Comparison of ENCODE assay signal across 8 cellular contexts in the genomic region with DNA sequence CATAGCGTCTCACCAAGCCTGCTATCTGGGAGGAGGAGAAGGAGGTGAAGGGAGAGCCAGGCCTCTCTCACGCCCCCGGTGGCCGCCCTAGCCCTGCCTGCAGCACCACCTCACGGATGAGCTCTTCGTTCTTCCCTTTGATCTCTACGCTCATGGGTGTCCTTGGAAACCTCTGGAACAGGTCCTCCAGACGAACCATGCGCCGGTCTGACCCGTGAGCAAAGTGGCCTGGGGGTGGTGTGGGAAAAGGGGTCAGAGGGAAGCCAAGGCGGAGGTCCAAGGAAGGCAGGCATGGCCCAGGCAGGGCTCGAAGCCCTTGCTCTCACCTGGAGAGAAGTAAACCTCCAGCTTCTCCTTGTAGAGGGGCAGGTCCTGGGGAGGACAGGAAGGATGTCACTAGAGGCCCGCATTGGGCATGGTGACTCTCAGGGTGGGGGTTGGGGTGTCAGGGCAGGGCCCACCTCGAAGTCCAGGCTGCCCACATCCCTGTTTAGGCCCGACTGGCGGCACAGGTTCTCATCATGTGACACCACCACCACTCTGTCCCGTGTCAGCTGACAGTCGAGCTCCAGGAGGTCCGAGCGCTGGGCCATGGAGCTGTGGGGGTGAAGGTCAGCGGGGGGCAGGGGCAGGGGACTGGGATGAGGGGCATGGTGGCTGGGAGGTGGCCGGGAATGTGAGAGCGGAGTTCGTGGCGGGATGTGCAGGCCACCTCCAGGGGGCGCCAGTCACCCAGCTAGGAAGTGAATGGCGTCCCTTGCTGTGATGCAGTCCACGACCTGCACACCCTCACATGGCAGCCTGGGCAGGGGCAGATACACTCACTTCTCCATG. TPM values are rescaled to one million over a fixed set of nuclear protein-coding genes. Genes with fewer than 3 reads are reported as not detected.
DNase-seq lines count a peak whose midpoint lies in the region; ATAC-seq and TF ChIP-seq lines count a peak whose summit lies in the region.

No MANE protein-coding gene starts in this region.

- no peak overlapping the region for H3K18ac ChIP-seq in mesenchymal stem cell (ENCODE audit: low read depth in 1 of 2, low read length in 2 of 2)

- no peaks in the 10 kb centered on the region for H3K27me3 ChIP-seq in CD4-positive, alpha-beta T cell (ENCODE audit: control insufficient read depth, insufficient read depth, low read length)
- no peaks in the 10 kb centered on the region for H3K27me3 ChIP-seq in mesenchymal stem cell (ENCODE audit: control insufficient read depth in 1 of 2, insufficient read depth in 1 of 2, low read length in 2 of 2)
- no peaks in the 10 kb centered on the region for H3K27me3 ChIP-seq in stomach

- H3K27ac ChIP-seq in CD4-positive, alpha-beta T cell (ENCODE audit: low read depth, low read length), result no peak overlapping the region
- H3K27ac ChIP-seq in mesenchymal stem cell (ENCODE audit: low read length, poor library complexity, severe bottlenecking) (no peak overlapping the region), stomach (peak overlapping the region in 2 of 5 donors; percentile 62 to 66)

- H2BK5ac ChIP-seq in mesenchymal stem cell (ENCODE audit: low read depth, low read length, poor library complexity, severe bottlenecking), result no peak overlapping the region

- no peak overlapping the region for H3K14ac ChIP-seq in mesenchymal stem cell (ENCODE audit: low read length in 2 of 2)

- H3K36me3 ChIP-seq in mesenchymal stem cell (ENCODE audit: control insufficient read depth in 1 of 2, insufficient read depth in 2 of 2, low read depth in 1 of 2, low read length in 2 of 2), result peaks cover 62 to 71% of the 10 kb centered on the region in 2 experiments
- peaks cover 51 to 99% (median 90%) of the 10 kb centered on the region in 4 donors for H3K36me3 ChIP-seq in stomach

- no peak for TF ChIP-seq POLR2A in stomach (IDR thresholded peaks at IDR 0.05)

- H3K9me3 Mint-ChIP-seq in CD4-positive, alpha-beta T cell, result no peaks in the 10 kb centered on the region

- H3K9me3 ChIP-seq in CD4-positive, alpha-beta T cell (ENCODE audit: control insufficient read depth, low read length), result no peaks in the 10 kb centered on the region
- H3K9me3 ChIP-seq in mesenchymal stem cell (ENCODE audit: control insufficient read depth, low read length) (no peaks in the 10 kb centered on the region), stomach (no peaks in the 10 kb centered on the region)

- ATAC-seq in CD4-positive, alpha-beta T cell (ENCODE audit: poor library complexity), result peak; percentile 52

- no peak overlapping the region for H2BK12ac ChIP-seq in mesenchymal stem cell (ENCODE audit: low read length in 2 of 2)

- no peak overlapping the region for H2AK5ac ChIP-seq in mesenchymal stem cell (ENCODE audit: low read length, severe bottlenecking)

- H3K79me1 ChIP-seq in mesenchymal stem cell (replicated peaks; ENCODE audit: low read length, poor library complexity, severe bottlenecking), result no peaks in the 10 kb centered on the region

- no peak overlapping the region for H3K27ac Mint-ChIP-seq in CD4-positive, alpha-beta T cell

- H3K4me1 ChIP-seq in mesenchymal stem cell (ENCODE audit: control insufficient read depth, insufficient read depth, low read depth, low read length), result peaks cover 11% of the 10 kb centered on the region
- H3K4me1 ChIP-seq in stomach, result peaks cover 16 to 64% (median 36%) of the 10 kb centered on the region in 4 donors

- H3K9ac ChIP-seq in mesenchymal stem cell (ENCODE audit: low read length), result no peak overlapping the region

- CTCF ChIA-PET in CD4-positive, alpha-beta T cell (lab: Charles Lee), result interaction anchor here (0.6 to 1.8 kb wide), 7 partner anchors 9 to 297 kb away, joined by 3 to 18 read pairs (median 3); a partner anchor contains a TSS

- no peak overlapping the region for H3K4me3 ChIP-seq in choroid plexus epithelial cell (ENCODE audit: low read depth, low read length)
- no peak overlapping the region for H3K4me3 ChIP-seq in mesenchymal stem cell (ENCODE audit: insufficient read depth in 1 of 2, low read depth in 1 of 2, low read length in 2 of 2)
- H3K4me3 ChIP-seq in stomach, result no peak overlapping the region

- peaks cover 4% of the 10 kb centered on the region for H3K4me1 Mint-ChIP-seq in CD4-positive, alpha-beta T cell (ENCODE audit: low read depth)

- no peak overlapping the region for H3K4ac ChIP-seq in mesenchymal stem cell (ENCODE audit: low read depth in 1 of 2, low read length in 2 of 2)

- no peak overlapping the region for H3K4me3 Mint-ChIP-seq in CD4-positive, alpha-beta T cell

- H3K23ac ChIP-seq in mesenchymal stem cell (ENCODE audit: low read length in 2 of 2), result peak overlapping the region in 1 of 2 experiments; percentile 29

- WGBS in mesenchymal stem cell, result 79% methylated on average over 25 of the region's 29 CpGs
- 79 to 86% (median 84%) methylated on average over 29 of the region's 29 CpGs for WGBS in stomach, 5 donors

- H4K8ac ChIP-seq in mesenchymal stem cell (ENCODE audit: low read length), result no peak overlapping the region

- no peak overlapping the region for H2BK15ac ChIP-seq in mesenchymal stem cell (ENCODE audit: low read depth, poor library complexity, severe bottlenecking)

- TF ChIP-seq EP300 in stomach (IDR thresholded peaks at IDR 0.05), result no peak

- intact Hi-C loops in CD4-positive, alpha-beta T cell (cut with DNase I, micrococcal nuclease), result loop anchor here in 1 of 2 experiments (10.0 kb wide), 1 partner anchor 48 kb away; a partner anchor contains a TSS
- intact Hi-C loops in stomach (cut with DNase I; ENCODE audit: low total_unique reads), result no loop called here

- POLR2A ChIA-PET in CD4-positive, alpha-beta T cell (lab: Charles Lee), result interaction anchor here (0.8 to 2.3 kb wide), 7 partner anchors 11 to 305 kb away, joined by 3 to 12 read pairs (median 4); a partner anchor contains a TSS

- H4K91ac ChIP-seq in mesenchymal stem cell (ENCODE audit: low read length), result no peak overlapping the region

- H2AFZ ChIP-seq in mesenchymal stem cell (ENCODE audit: low read depth, low read length), result no peak overlapping the region

- no peak overlapping the region for H3K4me2 ChIP-seq in mesenchymal stem cell (ENCODE audit: low read length, poor library complexity, severe bottlenecking)

- H3K27me3 Mint-ChIP-seq in CD4-positive, alpha-beta T cell, result no peaks in the 10 kb centered on the region

- DNase-seq in CD4-positive, alpha-beta T cell, result peak in 8 of 10 experiments; percentile 35 to 68 (median 46)
- peak in 43 of 76 experiments; percentile 3 to 65 (median 33) for DNase-seq in HUDEP-2 (lab: John Stamatoyannopoulos, UW; ENCODE audit: unreplicated experiment in 76 of 76)
- peak; percentile 13 to 56 (median 44) for DNase-seq in activated CD4-positive, CD25-positive, alpha-beta regulatory T cell (lab: John Stamatoyannopoulos, UW)
- peak; percentile 74 for DNase-seq in choroid plexus epithelial cell (ENCODE audit: low read depth)
- peak; percentile 41 for DNase-seq in mesenchymal stem cell
- peak; percentile 66 for DNase-seq in stomach
- no peak for DNase-seq in amniotic stem cell (lab: John Stamatoyannopoulos, UW)
- no peak for DNase-seq in NCI-H1092 (lab: John Stamatoyannopoulos, UW)

- H3K36me3 Mint-ChIP-seq in CD4-positive, alpha-beta T cell (ENCODE audit: low read depth), result peaks cover 60% of the 10 kb centered on the region

- H2BK120ac ChIP-seq in mesenchymal stem cell (ENCODE audit: low read depth, low read length), result no peak overlapping the region

- TF ChIP-seq CTCF in CD4-positive, alpha-beta T cell (IDR thresholded peaks at IDR 0.05), result peak; percentile 71
- peak; percentile 78 for TF ChIP-seq CTCF in choroid plexus epithelial cell (conservative IDR thresholded peaks at IDR 0.05; ENCODE audit: low read depth, low read length)
- TF ChIP-seq CTCF in stomach (IDR thresholded peaks at IDR 0.05), result peak in 5 of 7 experiments; percentile 31 to 64 (median 45)

RNA-seq across cellular contexts. Expression of a gene that starts 0.9 kb away (rescaled TPM):
- total RNA-seq in CD4-positive, alpha-beta T cell, result 1 to 10 TPM; 5.2 to 6.4 TPM
- polyA plus RNA-seq in mesenchymal stem cell (2013, experiment 1 of 2), result 2.2 TPM
- 3.1 TPM for polyA plus RNA-seq in mesenchymal stem cell (2013, experiment 2 of 2)
- total RNA-seq in stomach, result 100 to 1,000 TPM in 1 of 5 donors, 1 to 10 TPM in 4; 1.8 to 178 (median 7.2) TPM
- 10 to 100 TPM in 1 of 3 donors, 1 to 10 TPM in 2; 4.4 to 15.9 (median 4.6) TPM for polyA plus RNA-seq in stomach

RNA-seq across cellular contexts. Expression of a gene that starts 10.6 kb away (rescaled TPM):
- 10 to 100 TPM; 49.0 to 51.5 TPM for total RNA-seq in CD4-positive, alpha-beta T cell
- 104 TPM for polyA plus RNA-seq in mesenchymal stem cell (2013, experiment 1 of 2)
- polyA plus RNA-seq in mesenchymal stem cell (2013, experiment 2 of 2), result 105 TPM
- 100 to 1,000 TPM in 3 of 5 donors, 10 to 100 TPM in 2; 21.5 to 290 (median 111) TPM for total RNA-seq in stomach
- 100 to 1,000 TPM in 1 of 3 donors, 10 to 100 TPM in 2; 39.9 to 203 (median 68.2) TPM for polyA plus RNA-seq in stomach

RNA-seq across cellular contexts. Expression of a gene that starts 16.4 kb away (rescaled TPM):
- total RNA-seq in CD4-positive, alpha-beta T cell, result 100 to 1,000 TPM; 154 to 166 TPM
- polyA plus RNA-seq in mesenchymal stem cell (2013, experiment 1 of 2), result 36.0 TPM
- polyA plus RNA-seq in mesenchymal stem cell (2013, experiment 2 of 2), result 34.5 TPM
- 100 to 1,000 TPM in 1 of 5 donors, 10 to 100 TPM in 4; 13.9 to 116 (median 37.9) TPM for total RNA-seq in stomach
- polyA plus RNA-seq in stomach, result 100 to 1,000 TPM; 103 to 162 (median 111) TPM

RNA-seq across cellular contexts. Expression of a gene that starts 20.7 kb away (rescaled TPM):
- total RNA-seq in CD4-positive, alpha-beta T cell, result under 1 TPM; 0.42 to 0.47 TPM
- 0.28 TPM for polyA plus RNA-seq in mesenchymal stem cell (2013, experiment 1 of 2)
- 0.29 TPM for polyA plus RNA-seq in mesenchymal stem cell (2013, experiment 2 of 2)
- 10 to 100 TPM in 1 of 5 donors, 1 to 10 TPM in 1, not detected in 3; 3.8 to 25.0 TPM for total RNA-seq in stomach
- polyA plus RNA-seq in stomach, result 1 to 10 TPM; 1.1 to 2.5 (median 2.1) TPM

RNA-seq across cellular contexts. Expression of a gene that starts 36.6 kb away (rescaled TPM):
- total RNA-seq in CD4-positive, alpha-beta T cell, result 10 to 100 TPM; 83.9 to 87.3 TPM
- polyA plus RNA-seq in mesenchymal stem cell (2013, experiment 1 of 2), result 94.1 TPM
- polyA plus RNA-seq in mesenchymal stem cell (2013, experiment 2 of 2), result 95.2 TPM
- 10 to 100 TPM; 21.4 to 86.1 (median 63.6) TPM for total RNA-seq in stomach
- 100 to 1,000 TPM in 1 of 3 donors, 10 to 100 TPM in 2; 76.1 to 118 (median 93.3) TPM for polyA plus RNA-seq in stomach

Comparison
In these comparisons a context has a peak if more than half of its experiments do, and no peak if none do; other contexts are left out.
1. DNase-seq: peak in CD4-positive, alpha-beta T cell (8 of 10), HUDEP-2 (43 of 76), activated CD4-positive, CD25-positive, alpha-beta regulatory T cell (4 of 4), choroid plexus epithelial cell (single experiment), mesenchymal stem cell (single experiment) and stomach (single experiment); none in amniotic stem cell (single experiment) and NCI-H1092 (single experiment).
2. Peak in every context shown above with its lines, with median percentiles within 50 percentile points of each other: CTCF ChIP-seq.